8 cellular contexts compared by ENCODE assay signal in genomic region chrX:13898084-13898483, GRCh38.
DNase-seq lines count a peak whose midpoint lies in the region; TF ChIP-seq lines count a peak whose summit lies in the region.

No MANE protein-coding gene starts in this region.

- H3K79me1 ChIP-seq in H9 (ENCODE audit: insufficient read depth, low read depth, low read length, poor library complexity, severe bottlenecking), result no peaks in the 10 kb centered on the region

- no peak overlapping the region for H3K4ac ChIP-seq in H9 (ENCODE audit: low read depth, low read length)

- H2BK5ac ChIP-seq in H9 (ENCODE audit: insufficient read length, low read length), result no peak overlapping the region

- H3K4me1 ChIP-seq in H9 (ENCODE audit: insufficient read depth, low read length) (no peaks in the 10 kb centered on the region; the same call in 1 of the 2 replicates), SK-N-SH (ENCODE audit: control insufficient read depth in 1 of 2, insufficient read depth in 2 of 2, low read depth in 1 of 2, low read length in 1 of 2) (no peaks in the 10 kb centered on the region)

- H3K4me2 ChIP-seq in H9 (ENCODE audit: insufficient read depth, insufficient read length, low read length), result no peak overlapping the region
- H3K4me2 ChIP-seq in SK-N-SH, result no peak overlapping the region

- H2AFZ ChIP-seq in H9 (ENCODE audit: low read length) (no peak overlapping the region), SK-N-SH (ENCODE audit: low read depth) (peak overlapping the region; percentile 55; the same call in 1 of the 2 replicates)

- no peak overlapping the region for H3K27ac ChIP-seq in H9 (ENCODE audit: insufficient read length, low read depth, low read length)
- H3K27ac ChIP-seq in SK-N-SH (ENCODE audit: low read depth in 2 of 2, low read length in 1 of 2), result no peak overlapping the region

- H3K23me2 ChIP-seq in H9 (ENCODE audit: insufficient read length, low read depth, low read length, poor library complexity, severe bottlenecking), result no peaks in the 10 kb centered on the region

- H3K9me3 ChIP-seq in H9 (ENCODE audit: control insufficient read depth, low read depth, low read length) (no peaks in the 10 kb centered on the region), SK-N-SH (no peaks in the 10 kb centered on the region)

- no peaks in the 10 kb centered on the region for H3K27me3 Mint-ChIP-seq in H9 (ENCODE audit: low read depth)

- no peak overlapping the region for H3K27ac Mint-ChIP-seq in H9

- TF ChIP-seq CTCF in GM12865 (IDR thresholded peaks at IDR 0.05; ENCODE audit: insufficient read depth, low read depth, low read length, missing control alignments) (peak; percentile 44), H9 (conservative IDR thresholded peaks at IDR 0.05) (peak; percentile 53), SK-N-SH (IDR thresholded peaks at IDR 0.05) (peak; percentile 51), kidney epithelial cell (IDR thresholded peaks at IDR 0.05; ENCODE audit: insufficient read depth, low read length, poor library complexity, severe bottlenecking) (peak; percentile 24)

- no peak overlapping the region for H3K4me3 Mint-ChIP-seq in H9

- CTCF ChIA-PET in SK-N-SH (lab: Yijun Ruan, JAX), result interaction anchor here (1.0 to 1.6 kb wide), 4 partner anchors 27 to 150 kb away, joined by 3 to 7 read pairs (median 3); no protein-coding TSS in a partner anchor

- H2AK5ac ChIP-seq in H9 (ENCODE audit: insufficient read length, low read length), result no peak overlapping the region

- no peak overlapping the region for H4K91ac ChIP-seq in H9 (ENCODE audit: insufficient read length, low read depth, low read length)

- peaks cover 13 to 15% of the 10 kb centered on the region in 2 experiments for H3K4me1 Mint-ChIP-seq in H9

- no peak overlapping the region for H2BK15ac ChIP-seq in H9 (ENCODE audit: low read depth, low read length)

- no peak overlapping the region for H3T11ph ChIP-seq in H9 (ENCODE audit: low read length)

- H3F3A ChIP-seq in SK-N-SH (replicated peaks; ENCODE audit: insufficient read depth), result no peaks in the 10 kb centered on the region

- H3K4me3 ChIP-seq in GM12865 (ENCODE audit: low read depth, low read length), result no peak overlapping the region
- H3K4me3 ChIP-seq in SK-N-SH (ENCODE audit: low read depth in 2 of 2, low read length in 1 of 2), result peak overlapping the region in 1 of 2 experiments; percentile 28; a peak in 1 of 4 replicates
- H3K4me3 ChIP-seq in kidney epithelial cell (ENCODE audit: low read depth, low read length), result no peak overlapping the region

- H4K20me1 ChIP-seq in H9 (ENCODE audit: control insufficient read depth, insufficient read depth, insufficient read length) (no peaks in the 10 kb centered on the region), SK-N-SH (ENCODE audit: insufficient read depth) (no peaks in the 10 kb centered on the region)

- H2BK120ac ChIP-seq in H9 (ENCODE audit: low read depth, low read length, poor library complexity, severe bottlenecking), result no peak overlapping the region

- H3K79me2 ChIP-seq in H9 (ENCODE audit: insufficient read depth, low read length) (peaks cover 21% of the 10 kb centered on the region; the same call in 1 of the 2 replicates), SK-N-SH (ENCODE audit: insufficient read depth) (no peaks in the 10 kb centered on the region)

- DNase-seq in GM12865 (ENCODE audit: low read depth) (peak; percentile 70), H9 (no peak), SK-N-SH (peak; percentile 11), kidney epithelial cell (ENCODE audit: low read depth) (no peak), 8988T (no peak), NCI-H2081 (lab: John Stamatoyannopoulos, UW) (no peak), NCI-H526 treated with DMSO at 0.1 percent for 48 hours (lab: John Stamatoyannopoulos, UW) (no peak)
- DNase-seq in activated naive CD4-positive, alpha-beta T cell (lab: John Stamatoyannopoulos, UW), result no peak

- TF ChIP-seq EP300 in SK-N-SH (IDR thresholded peaks at IDR 0.05; ENCODE audit: borderline replicate concordance in 1 of 2, low read depth in 1 of 2, low read length in 1 of 2), result no peak

- no CpG with 5 or more reads among the region's 3 CpGs for WGBS in H9 (ENCODE audit: extremely low coverage, insufficient read length, low lambda C conversion rate)
- 30% methylated on average over 3 of the region's 3 CpGs for WGBS in SK-N-SH (ENCODE audit: low lambda C conversion rate)

- H3K18ac ChIP-seq in H9 (ENCODE audit: insufficient read length, low read depth, low read length), result no peak overlapping the region

- POLR2A ChIA-PET in SK-N-SH (lab: Yijun Ruan, JAX), result no interaction called here

- no peak overlapping the region for H4K8ac ChIP-seq in H9 (replicated peaks; ENCODE audit: insufficient read length, low read depth, low read length)

- peaks cover 5 to 18% (median 10%) of the 10 kb centered on the region in 3 experiments; a peak in 6 of 7 replicates for H3K36me3 Mint-ChIP-seq in H9 (ENCODE audit: insufficient read depth in 1 of 3, low read depth in 3 of 3)

- H3K27me3 ChIP-seq in H9 (ENCODE audit: insufficient read depth, low read length) (no peaks in the 10 kb centered on the region), SK-N-SH (ENCODE audit: insufficient read depth) (peaks cover 2% of the 10 kb centered on the region; the same call in 1 of the 2 replicates), kidney epithelial cell (ENCODE audit: control insufficient read depth, insufficient read depth, low read length) (peaks cover 5% of the 10 kb centered on the region)

- H3K36me3 ChIP-seq in SK-N-SH (replicated peaks in 1 of 2; ENCODE audit: control insufficient read depth in 1 of 2, insufficient read depth in 2 of 2, low read length in 1 of 2) (no peaks in the 10 kb centered on the region), kidney epithelial cell (ENCODE audit: control insufficient read depth, insufficient read depth, low read length) (no peaks in the 10 kb centered on the region)

- no peak overlapping the region for H3K56ac ChIP-seq in H9 (ENCODE audit: insufficient read length, low read depth, low read length)

- no peak overlapping the region for H2BK12ac ChIP-seq in H9 (ENCODE audit: insufficient read length, low read depth, low read length)

- H3K9me3 Mint-ChIP-seq in H9, result peaks cover 25 to 46% of the 10 kb centered on the region in 2 experiments

- no peak overlapping the region for H3K14ac ChIP-seq in H9 (ENCODE audit: insufficient read depth, low read length)

- H4K5ac ChIP-seq in H9 (ENCODE audit: insufficient read length, low read depth, low read length), result no peak overlapping the region

- no peak overlapping the region for H2BK20ac ChIP-seq in H9 (ENCODE audit: low read depth, low read length, poor library complexity, severe bottlenecking)

- no peak overlapping the region for H3K9ac ChIP-seq in H9 (ENCODE audit: extremely low read depth, insufficient read length, low read length)
- no peak overlapping the region for H3K9ac ChIP-seq in SK-N-SH

- no peak overlapping the region for H3K23ac ChIP-seq in H9 (ENCODE audit: insufficient read length, low read depth, low read length)

- no peaks in the 10 kb centered on the region for H3K9me2 ChIP-seq in SK-N-SH

- peak; percentile 56 for TF ChIP-seq RAD21 in SK-N-SH (IDR thresholded peaks at IDR 0.05; ENCODE audit: low read length)

TF ChIP-seq in SK-N-SH, 30 proteins besides CTCF, POLR2A, EP300 and RAD21:
- no peak for TF ChIP-seq TEAD4 (IDR thresholded peaks at IDR 0.05; ENCODE audit: borderline replicate concordance, insufficient read depth)
- TF ChIP-seq, protein P1, sequence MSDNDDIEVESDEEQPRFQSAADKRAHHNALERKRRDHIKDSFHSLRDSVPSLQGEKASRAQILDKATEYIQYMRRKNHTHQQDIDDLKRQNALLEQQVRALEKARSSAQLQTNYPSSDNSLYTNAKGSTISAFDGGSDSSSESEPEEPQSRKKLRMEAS (IDR thresholded peaks at IDR 0.05; ENCODE audit: low read depth), result no peak
TF ChIP-seq in SK-N-SH: peak in this region for 0.

Comparison
In these comparisons a context has a peak if more than half of its experiments do, and no peak if none do; other contexts are left out.
1. DNase-seq: peak in GM12865 (single experiment) and SK-N-SH (single experiment); none in H9 (single experiment), kidney epithelial cell (single experiment), 8988T (single experiment), NCI-H2081 (0 of 2), NCI-H526 treated with DMSO at 0.1 percent for 48 hours (single experiment) and activated naive CD4-positive, alpha-beta T cell (0 of 4).
2. Peak in every context shown above with its lines, with median percentiles within 50 percentile points of each other: CTCF ChIP-seq.